8 cellular contexts compared by ENCODE assay signal in genomic region chr2:143205106-143205764, GRCh38.
DNase-seq lines count a peak whose midpoint lies in the region; ATAC-seq and TF ChIP-seq lines count a peak whose summit lies in the region.

No MANE protein-coding gene starts in this region.

- H3K27ac Mint-ChIP-seq in nephron progenitor cell, result no peak overlapping the region

- TF ChIP-seq POLR2A in stomach (IDR thresholded peaks at IDR 0.05), result no peak

- H3K9me3 Mint-ChIP-seq in nephron progenitor cell, result no peaks in the 10 kb centered on the region

- H3K4me1 Mint-ChIP-seq in nephron progenitor cell, result no peaks in the 10 kb centered on the region

- intact Hi-C loops in stomach (cut with DNase I; ENCODE audit: low total_unique reads), result no loop called here

- H3K27me3 Mint-ChIP-seq in nephron progenitor cell (ENCODE audit: low read depth, poor library complexity), result no peaks in the 10 kb centered on the region

- no peak for TF ChIP-seq EP300 in stomach (IDR thresholded peaks at IDR 0.05)

- 73 to 80% (median 78%) methylated on average over 1 of the region's 1 CpG for WGBS in stomach, 5 donors

- H3K4me1 ChIP-seq in stomach, result no peaks in the 10 kb centered on the region

- ATAC-seq in SK-N-SH treated with all-trans-retinoic acid at 6 μM for 48 hours, result peak; percentile 55; the same call in 2 of the 3 replicates

- H3K4me3 Mint-ChIP-seq in nephron progenitor cell, result no peak overlapping the region

- no peaks in the 10 kb centered on the region for H3K36me3 ChIP-seq in stomach

- H3K27me3 ChIP-seq in stomach, result no peaks in the 10 kb centered on the region

- H3K36me3 Mint-ChIP-seq in nephron progenitor cell (ENCODE audit: low read depth), result no peaks in the 10 kb centered on the region

- H3K4me3 ChIP-seq in stomach, result no peak overlapping the region

- H3K27ac ChIP-seq in stomach, result no peak overlapping the region

- DNase-seq in NCI-H2171 treated with DMSO at 0.1 percent for 48 hours (lab: John Stamatoyannopoulos, UW), result peak; percentile 48
- DNase-seq in NCI-H2171 (lab: John Stamatoyannopoulos, UW), result no peak
- DNase-seq in HCEC 1CT, result peak; percentile 21
- DNase-seq in glomerular visceral epithelial cell (ENCODE audit: extremely low spot score), result peak; percentile 4
- no peak for DNase-seq in nephron progenitor cell
- no peak for DNase-seq in stomach
- no peak for DNase-seq in OCI-M2 (lab: John Stamatoyannopoulos, UW; ENCODE audit: unreplicated experiment)

- H3K9me3 ChIP-seq in stomach, result no peaks in the 10 kb centered on the region

- TF ChIP-seq CTCF in nephron progenitor cell (IDR thresholded peaks at IDR 0.05) (no peak), stomach (IDR thresholded peaks at IDR 0.05) (no peak)

TF ChIP-seq in SK-N-SH treated with all-trans-retinoic acid at 6 μM for 48 hours, 23 proteins besides CTCF, POLR2A, EP300 and RAD21:
- TF ChIP-seq SNAI2 (CRISPR knock-in tag; IDR thresholded peaks at IDR 0.05) (no peak), TSHZ2 (CRISPR knock-in tag; IDR thresholded peaks at IDR 0.05) (no peak), TCF4 (CRISPR knock-in tag; IDR thresholded peaks at IDR 0.05; ENCODE audit: borderline replicate concordance) (no peak), RARB (CRISPR knock-in tag; IDR thresholded peaks at IDR 0.05) (no peak), PPARA (CRISPR knock-in tag; IDR thresholded peaks at IDR 0.05; ENCODE audit: borderline replicate concordance) (no peak), ZNF565 (CRISPR knock-in tag; conservative IDR thresholded peaks at IDR 0.05; ENCODE audit: low read depth) (no peak), ZC3H10 (CRISPR knock-in tag; IDR thresholded peaks at IDR 0.05) (no peak), OSR1 (CRISPR knock-in tag; IDR thresholded peaks at IDR 0.05) (no peak), ZFP3 (CRISPR knock-in tag; IDR thresholded peaks at IDR 0.05) (no peak), BACH2 (CRISPR knock-in tag; IDR thresholded peaks at IDR 0.05; ENCODE audit: borderline replicate concordance) (no peak), ZFP30 (CRISPR knock-in tag; IDR thresholded peaks at IDR 0.05) (no peak), POU6F1 (CRISPR knock-in tag; IDR thresholded peaks at IDR 0.05; ENCODE audit: borderline replicate concordance, low read depth) (no peak)
- TF ChIP-seq, protein P1, sequence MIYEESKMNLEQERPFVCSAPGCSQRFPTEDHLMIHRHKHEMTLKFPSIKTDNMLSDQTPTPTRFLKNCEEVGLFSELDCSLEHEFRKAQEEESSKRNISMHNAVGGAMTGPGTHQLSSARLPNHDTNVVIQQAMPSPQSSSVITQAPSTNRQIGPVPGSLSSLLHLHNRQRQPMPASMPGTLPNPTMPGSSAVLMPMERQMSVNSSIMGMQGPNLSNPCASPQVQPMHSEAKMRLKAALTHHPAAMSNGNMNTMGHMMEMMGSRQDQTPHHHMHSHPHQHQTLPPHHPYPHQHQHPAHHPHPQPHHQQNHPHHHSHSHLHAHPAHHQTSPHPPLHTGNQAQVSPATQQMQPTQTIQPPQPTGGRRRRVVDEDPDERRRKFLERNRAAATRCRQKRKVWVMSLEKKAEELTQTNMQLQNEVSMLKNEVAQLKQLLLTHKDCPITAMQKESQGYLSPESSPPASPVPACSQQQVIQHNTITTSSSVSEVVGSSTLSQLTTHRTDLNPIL (CRISPR knock-in tag; IDR thresholded peaks at IDR 0.05; ENCODE audit: low read depth), result no peak

Comparison
In these comparisons a context has a peak if more than half of its experiments do, and no peak if none do; other contexts are left out.
1. DNase-seq: peak in NCI-H2171 treated with DMSO at 0.1 percent for 48 hours (single experiment), HCEC 1CT (single experiment) and glomerular visceral epithelial cell (single experiment); none in NCI-H2171 (single experiment), nephron progenitor cell (single experiment), stomach (single experiment) and OCI-M2 (single experiment).